14 cellular contexts compared by ENCODE assay signal in genomic region chr12:94686834-94687628, GRCh38.
"Had no signal": no experiment of that assay in that cellular context is flagged by ENCODE, and none has a peak within 500 bp of the region (broad histone marks: within the 10 kb centered on the region; RNA-seq: fewer than 3 reads in every experiment).

No MANE protein-coding gene starts in this region.

- H3K27ac Mint-ChIP-seq: activated CD4-positive, alpha-beta memory T cell treated with anti-CD3 and anti-CD28 coated beads, Interleukin-2, amount 10 ng/mL, durations not matched to agents 7 days and 5 days; activated T-cell treated with anti-CD3 and anti-CD28 coated beads, Interleukin-2, amount 50 U/mL, for 72 hours; natural killer cell; type B pancreatic cell had no signal

- H3K4me3 ChIP-seq: coronary artery, right atrium auricular region had no signal

- H3K27me3 Mint-ChIP-seq: type B pancreatic cell had no signal

- H3K36me3 Mint-ChIP-seq: natural killer cell, type B pancreatic cell had no signal

- ATAC-seq: activated T-cell treated with anti-CD3 and anti-CD28 coated beads, Interleukin-2, amount 50 U/mL, for 72 hours; natural killer cell had no signal

- DNase-seq: activated CD4-positive, alpha-beta memory T cell treated with anti-CD3 and anti-CD28 coated beads, Interleukin-2, amount 10 ng/mL, durations not matched to agents 7 days and 5 days; activated CD8-positive, alpha-beta memory T cell treated with anti-CD3 and anti-CD28 coated beads, Interleukin-2, amount 50 U/mL, for 4 hours; activated T-cell treated with anti-CD3 and anti-CD28 coated beads, Interleukin-2, amount 50 U/mL, for 72 hours; effector memory CD4-positive, alpha-beta T cell; erythroblast; glutamatergic neuron; mammary epithelial cell; natural killer cell; nucleus accumbens; stimulated activated naive CD4-positive, alpha-beta T cell; T-helper 9 cell had no signal

- H3K9me3 Mint-ChIP-seq: activated CD4-positive, alpha-beta memory T cell treated with anti-CD3 and anti-CD28 coated beads, Interleukin-2, amount 10 ng/mL, durations not matched to agents 7 days and 5 days; activated T-cell treated with anti-CD3 and anti-CD28 coated beads, Interleukin-2, amount 50 U/mL, for 72 hours; natural killer cell; type B pancreatic cell had no signal

- H3K4me3 Mint-ChIP-seq: activated CD4-positive, alpha-beta memory T cell treated with anti-CD3 and anti-CD28 coated beads, Interleukin-2, amount 10 ng/mL, durations not matched to agents 7 days and 5 days; activated T-cell treated with anti-CD3 and anti-CD28 coated beads, Interleukin-2, amount 50 U/mL, for 72 hours; natural killer cell; type B pancreatic cell had no signal

- H3K4me1 Mint-ChIP-seq: activated CD4-positive, alpha-beta memory T cell treated with anti-CD3 and anti-CD28 coated beads, Interleukin-2, amount 10 ng/mL, durations not matched to agents 7 days and 5 days had no signal
